In genomic region chr19:35745328-35746086, GRCh38 we compare ENCODE assay signal across 1 cellular context.
TF ChIP-seq lines count a peak whose summit lies in the region.

TSS of gene PSENEN (plus strand) at chr19:35745651. CDS start at chr19:35745931, 280 bp downstream.
TSS of gene U2AF1L4 (minus strand) at chr19:35745418. CDS start at chr19:35745391, 27 bp downstream.

TF ChIP-seq in HEK293, 187 proteins besides CTCF, POLR2A, EP300 and RAD21 (continued from another document):
- TF ChIP-seq PATZ1 (tag by site-specific recombination; IDR thresholded peaks at IDR 0.05) (peak; percentile 81), ZNF121 (tag by site-specific recombination; IDR thresholded peaks at IDR 0.05) (no peak), ZNF561 (tag by site-specific recombination; IDR thresholded peaks at IDR 0.05; ENCODE audit: borderline replicate concordance) (peak; percentile 96), YY1 (tag by site-specific recombination; IDR thresholded peaks at IDR 0.05) (peak; percentile 81; the same call in 1 of the 2 replicates), ZNF639 (tag by site-specific recombination; IDR thresholded peaks at IDR 0.05) (peak; percentile 2; the same call in 1 of the 2 replicates), IKZF3 (tag by site-specific recombination; IDR thresholded peaks at IDR 0.05) (no peak), ZEB2 (tag by site-specific recombination; IDR thresholded peaks at IDR 0.05) (0 out of 2 replicates have a peak, but pooled peaks have one; percentile 17), ZBTB8A (tag by site-specific recombination; IDR thresholded peaks at IDR 0.05) (peak; percentile 89), ZNF629 (tag by site-specific recombination; IDR thresholded peaks at IDR 0.05) (peak; percentile 91), WT1 (tag by site-specific recombination; IDR thresholded peaks at IDR 0.05) (peak; percentile 58; the same call in 1 of the 2 replicates), EGR2 (tag by site-specific recombination; IDR thresholded peaks at IDR 0.05; ENCODE audit: low read depth) (peak; percentile 79), ZFP41 (tag by site-specific recombination; IDR thresholded peaks at IDR 0.05; ENCODE audit: borderline replicate concordance) (no peak), ZNF146 (tag by site-specific recombination; IDR thresholded peaks at IDR 0.05) (no peak), ZNF518A (tag by site-specific recombination; conservative IDR thresholded peaks at IDR 0.05; ENCODE audit: low read depth) (peak; percentile 53), ZBTB21 (tag by site-specific recombination; IDR thresholded peaks at IDR 0.05) (peak; percentile 90), ZNF335 (tag by site-specific recombination; conservative IDR thresholded peaks at IDR 0.05) (peak; percentile 99), ZBTB11 (tag by site-specific recombination; conservative IDR thresholded peaks at IDR 0.05; ENCODE audit: low read depth) (peak; percentile 64), PRDM1 (tag by site-specific recombination; IDR thresholded peaks at IDR 0.05) (peak; percentile 41), KLF7 (tag by site-specific recombination; IDR thresholded peaks at IDR 0.05; ENCODE audit: borderline replicate concordance) (peak; percentile 28; the same call in 1 of the 2 replicates), ZFP3 (tag by site-specific recombination; IDR thresholded peaks at IDR 0.05; ENCODE audit: low read depth) (no peak), ZBTB48 (tag by site-specific recombination; IDR thresholded peaks at IDR 0.05) (peak; percentile 96), ZBTB26 (tag by site-specific recombination; optimal IDR thresholded peaks at IDR 0.05) (peak; percentile 89), ZNF76 (tag by site-specific recombination; IDR thresholded peaks at IDR 0.05; ENCODE audit: borderline replicate concordance, low read depth) (peak; percentile 98), ZBTB10 (tag by site-specific recombination; IDR thresholded peaks at IDR 0.05) (0 out of 2 replicates have a peak, but pooled peaks have one; percentile 22), ZIC2 (tag by site-specific recombination; IDR thresholded peaks at IDR 0.05) (peak; percentile 78), ZFHX2 (tag by site-specific recombination; conservative IDR thresholded peaks at IDR 0.05) (peak; percentile 86), ZNF600 (tag by site-specific recombination; IDR thresholded peaks at IDR 0.05) (peak; percentile 74; the same call in 1 of the 2 replicates), ZBTB7A (tag by site-specific recombination; IDR thresholded peaks at IDR 0.05; ENCODE audit: low read depth) (peak; percentile 46; the same call in 1 of the 2 replicates), MZF1 (tag by site-specific recombination; IDR thresholded peaks at IDR 0.05; ENCODE audit: borderline replicate concordance) (no peak), GLIS1 (tag by site-specific recombination; IDR thresholded peaks at IDR 0.05) (peak; percentile 67; the same call in 1 of the 2 replicates), KLF9 (tag by site-specific recombination; IDR thresholded peaks at IDR 0.05; ENCODE audit: low read depth) (peak; percentile 84), ZNF692 (tag by site-specific recombination; IDR thresholded peaks at IDR 0.05) (0 out of 2 replicates have a peak, but pooled peaks have one; percentile 8), ZBTB49 (tag by site-specific recombination; IDR thresholded peaks at IDR 0.05; ENCODE audit: low read depth) (no peak), ZNF221 (tag by site-specific recombination; IDR thresholded peaks at IDR 0.05; ENCODE audit: borderline replicate concordance) (no peak), ZNF366 (tag by site-specific recombination; conservative IDR thresholded peaks at IDR 0.05) (no peak), SP7 (tag by site-specific recombination; IDR thresholded peaks at IDR 0.05) (no peak)
